ENCODE assay signal across 22 cellular contexts in the genomic region with DNA sequence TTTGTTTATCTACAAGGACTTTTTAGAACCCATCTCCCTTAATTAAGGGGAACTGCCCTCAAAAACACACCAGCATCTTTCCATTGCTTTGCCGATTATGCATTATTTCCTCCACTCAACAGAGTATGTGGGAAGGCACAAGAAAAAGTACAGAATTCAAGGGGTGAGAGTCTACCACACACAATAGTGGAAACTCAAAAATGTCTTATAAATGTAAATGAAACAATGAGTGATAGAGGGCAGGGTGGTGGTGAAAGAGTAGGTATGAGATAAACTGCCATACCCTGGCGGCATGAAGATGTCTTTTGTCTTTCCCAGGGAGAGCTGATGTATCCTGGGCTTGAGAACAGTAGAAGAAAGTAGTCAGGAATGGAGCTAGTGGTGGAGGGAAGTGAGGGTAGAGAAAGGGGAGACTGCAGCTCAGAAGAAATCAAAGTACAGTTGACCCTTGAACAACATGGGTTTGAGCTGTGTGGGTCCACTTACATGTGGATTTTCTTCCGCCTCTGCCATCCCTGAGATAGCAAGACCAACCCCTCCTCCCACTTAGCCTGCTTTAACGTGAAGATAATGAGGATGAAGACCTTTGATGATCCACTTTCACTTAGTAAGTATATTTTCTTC. TPM values are rescaled to one million over a fixed set of nuclear protein-coding genes. Genes with fewer than 3 reads are reported as not detected.
DNase-seq lines count a peak whose midpoint lies in the region; ATAC-seq and TF ChIP-seq lines count a peak whose summit lies in the region.
"Had no signal": no experiment of that assay in that cellular context is flagged by ENCODE, and none has a peak within 500 bp of the region (broad histone marks: within the 10 kb centered on the region; RNA-seq: fewer than 3 reads in every experiment).

No MANE protein-coding gene starts in this region.

- no peak for DNase-seq in activated CD4-positive, alpha-beta T cell treated with anti-CD3 and anti-CD28 coated beads for 36 hours
- no peak for DNase-seq in activated CD4-positive, alpha-beta T cell treated with anti-CD3 and anti-CD28 coated beads for 48 hours
- no peak for DNase-seq in immature natural killer cell
- no peak for DNase-seq in GM20000 (ENCODE audit: low spot score)
- DNase-seq in kidney glomerular epithelial cell (lab: John Stamatoyannopoulos, UW) = no peak
- DNase-seq: activated CD4-positive, alpha-beta T cell treated with anti-CD3 and anti-CD28 coated beads, Interleukin-2, amount 50 U/mL, for 48 hours; brain microvascular endothelial cell; DND-41; left cardiac atrium; mammary epithelial cell; NCI-H1092; NCI-H187; NCI-H69; occipital lobe; RPMI8226; WERI-Rb-1 had no signal

- H3K9ac ChIP-seq in BLaER1 (no peak overlapping the region), OCI-LY3 (ENCODE audit: low read length) (peak overlapping the region; percentile 90; the same call in 1 of the 2 replicates)

- H3K4me3 ChIP-seq in BLaER1 (no peak overlapping the region), OCI-LY3 (ENCODE audit: low read length) (peak overlapping the region; percentile 68)
- H3K4me3 ChIP-seq: HAP-1, suprapubic skin had no signal

- no peaks in the 10 kb centered on the region for H3K27me3 Mint-ChIP-seq in activated CD4-positive, alpha-beta T cell treated with anti-CD3 and anti-CD28 coated beads for 36 hours
- H3K27me3 Mint-ChIP-seq in immature natural killer cell (ENCODE audit: low read depth in 3 of 3) = peaks cover 0 to 3% (median under 1%) of the 10 kb centered on the region in 3 donors

- no peaks in the 10 kb centered on the region for H3K27me3 ChIP-seq in BLaER1
- H3K27me3 ChIP-seq in OCI-LY3 (ENCODE audit: low read depth, low read length) = no peaks in the 10 kb centered on the region
- H3K27me3 ChIP-seq: brain microvascular endothelial cell, suprapubic skin had no signal

- H3K4me1 ChIP-seq in BLaER1 (peaks cover 63% of the 10 kb centered on the region), OCI-LY3 (ENCODE audit: low read length) (peaks cover 83% of the 10 kb centered on the region)
- H3K4me1 ChIP-seq: HAP-1, suprapubic skin had no signal

- peaks cover 26% of the 10 kb centered on the region for H3K36me3 Mint-ChIP-seq in activated CD4-positive, alpha-beta T cell treated with anti-CD3 and anti-CD28 coated beads for 36 hours (ENCODE audit: low read depth)
- peaks cover 17% of the 10 kb centered on the region in 3 donors for H3K36me3 Mint-ChIP-seq in immature natural killer cell

- H3K27ac Mint-ChIP-seq in activated CD4-positive, alpha-beta T cell treated with anti-CD3 and anti-CD28 coated beads for 36 hours = peak overlapping the region; percentile 26
- peak overlapping the region in 4 of 6 donors; percentile 3 to 76 (median 54) for H3K27ac Mint-ChIP-seq in immature natural killer cell

- no peaks in the 10 kb centered on the region for H4K20me1 ChIP-seq in BLaER1
- no peaks in the 10 kb centered on the region for H4K20me1 ChIP-seq in OCI-LY3 (ENCODE audit: insufficient read depth, low read length)

- H3K4me2 ChIP-seq in BLaER1 = peak overlapping the region; percentile 62
- peak overlapping the region; percentile 77 for H3K4me2 ChIP-seq in OCI-LY3 (ENCODE audit: low read length)

- POLR2A ChIA-PET in activated CD4-positive, alpha-beta T cell treated with anti-CD3 and anti-CD28 coated beads for 36 hours (lab: Charles Lee) = interaction anchor here (1.6 kb wide), 1 partner anchor 10 kb away, joined by 8 read pairs; no protein-coding TSS in a partner anchor

- peaks cover 61% of the 10 kb centered on the region for H3K79me2 ChIP-seq in OCI-LY3 (ENCODE audit: low read length)

- no peaks in the 10 kb centered on the region for H3K9me3 Mint-ChIP-seq in activated CD4-positive, alpha-beta T cell treated with anti-CD3 and anti-CD28 coated beads for 36 hours (ENCODE audit: low read depth)
- no peaks in the 10 kb centered on the region for H3K9me3 Mint-ChIP-seq in immature natural killer cell

- peak; percentile 27 for ATAC-seq in activated CD4-positive, alpha-beta T cell treated with anti-CD3 and anti-CD28 coated beads for 36 hours
- ATAC-seq in HG02623 (IDR thresholded peaks at IDR 0.05; ENCODE audit: unreplicated experiment) = no peak
- ATAC-seq: left cardiac atrium had no signal

- H3K4me3 Mint-ChIP-seq in activated CD4-positive, alpha-beta T cell treated with anti-CD3 and anti-CD28 coated beads for 36 hours = peak overlapping the region; percentile 67
- no peak overlapping the region for H3K4me3 Mint-ChIP-seq in immature natural killer cell

- H3K36me3 ChIP-seq in BLaER1 (peaks cover 47% of the 10 kb centered on the region), OCI-LY3 (replicated peaks; ENCODE audit: low read depth, low read length) (peaks cover 20% of the 10 kb centered on the region)
- H3K36me3 ChIP-seq: WERI-Rb-1 had no signal

- H3K4me1 Mint-ChIP-seq in activated CD4-positive, alpha-beta T cell treated with anti-CD3 and anti-CD28 coated beads for 36 hours = peaks cover 39% of the 10 kb centered on the region
- H3K4me1 Mint-ChIP-seq in immature natural killer cell = peaks cover 58 to 78% of the 10 kb centered on the region in 2 donors

- H3K27ac ChIP-seq in BLaER1 = peak overlapping the region; percentile 90
- peak overlapping the region; percentile 96 for H3K27ac ChIP-seq in OCI-LY3 (ENCODE audit: low read length)
- H3K27ac ChIP-seq: brain microvascular endothelial cell, epithelial cell of prostate, suprapubic skin, WERI-Rb-1 had no signal

- peaks cover 48% of the 10 kb centered on the region for H3K9me3 ChIP-seq in BLaER1
- H3K9me3 ChIP-seq in OCI-LY3 (ENCODE audit: insufficient read depth, low read length) = no peaks in the 10 kb centered on the region
- H3K9me3 ChIP-seq: HAP-1, suprapubic skin had no signal

- CTCF ChIA-PET in activated CD4-positive, alpha-beta T cell treated with anti-CD3 and anti-CD28 coated beads for 36 hours (lab: Charles Lee) = interaction anchor here (0.6 to 1.5 kb wide), 3 partner anchors 21 to 126 kb away, joined by 3 to 4 read pairs (median 3); no protein-coding TSS in a partner anchor

- no peak for TF ChIP-seq CTCF in OCI-LY3 (IDR thresholded peaks at IDR 0.05; ENCODE audit: low read depth, low read length)
- TF ChIP-seq CTCF in GM20000 (IDR thresholded peaks at IDR 0.05; ENCODE audit: extremely low read depth, missing control alignments) = no peak

- intact Hi-C loops in activated CD4-positive, alpha-beta T cell treated with anti-CD3 and anti-CD28 coated beads for 36 hours (cut with DNase I, micrococcal nuclease) = no loop called here

- no peak overlapping the region for H2AFZ ChIP-seq in OCI-LY3 (ENCODE audit: low read depth, low read length)

RNA-seq across cellular contexts. Expression of gene CD58, which starts 24.4 kb away (rescaled TPM):
- 10 to 100 TPM; 12.4 to 16.0 TPM for total RNA-seq in activated CD4-positive, alpha-beta T cell treated with anti-CD3 and anti-CD28 coated beads for 36 hours
- polyA plus RNA-seq in immature natural killer cell = 100 to 1,000 TPM in 1 of 3 donors, 10 to 100 TPM in 2; 68.6 to 112 (median 69.9) TPM
